ENCODE assay signal across 7 cellular contexts in genomic region chr1:88684482-88685238, GRCh38. TPM values are rescaled to one million over a fixed set of nuclear protein-coding genes. Genes with fewer than 3 reads are reported as not detected.
DNase-seq lines count a peak whose midpoint lies in the region; ATAC-seq, FAIRE-seq and TF ChIP-seq lines count a peak whose summit lies in the region.

No MANE protein-coding gene starts in this region.

- peak; percentile 56; the same call in 1 of the 2 replicates for TF ChIP-seq POLR2A in K562 (conservative IDR thresholded peaks at IDR 0.05)

- peak overlapping the region; percentile 67 for H2AFZ ChIP-seq in K562 (ENCODE audit: low read depth, low read length)

- intact Hi-C loops in K562 (cut with micrococcal nuclease), result loop anchor here (2.0 to 10.0 kb wide), 4 partner anchors 26 to 1350 kb away; no protein-coding TSS in a partner anchor

- H3K79me2 ChIP-seq in K562 (ENCODE audit: control insufficient read depth, insufficient read depth, low read length), result peaks cover 77% of the 10 kb centered on the region

- H3K9me1 ChIP-seq in K562 (ENCODE audit: control insufficient read depth, insufficient read depth, low read length), result no peaks in the 10 kb centered on the region

- H3K27ac ChIP-seq in K562 (ENCODE audit: extremely low read depth, low read depth, low read length), result peak overlapping the region; percentile 96
- H3K27ac ChIP-seq in iPS-18a (ENCODE audit: low read length), result peak overlapping the region; percentile 77
- peak overlapping the region; percentile 80 to 98 (median 94) for H3K27ac ChIP-seq in skin epidermis

- under 1% methylated on average over 26 of the region's 58 CpGs for WGBS in K562 (ENCODE audit: insufficient coverage, low coverage, missing lambda C conversion rate)

- no peaks in the 10 kb centered on the region for H3K27me3 ChIP-seq in K562 (ENCODE audit: control insufficient read depth in 2 of 2, insufficient read depth in 2 of 2, low read length in 2 of 2)
- H3K27me3 ChIP-seq in iPS-18a (ENCODE audit: control insufficient read depth, insufficient read depth, low read length), result no peaks in the 10 kb centered on the region

- no peaks in the 10 kb centered on the region for H4K20me1 ChIP-seq in K562 (replicated peaks; ENCODE audit: control insufficient read depth, insufficient read depth, low read length)

- peak overlapping the region; percentile 93 for H3K4me3 ChIP-seq in K562
- H3K4me3 ChIP-seq in iPS-18a (ENCODE audit: low read length), result peak overlapping the region; percentile 99
- H3K4me3 ChIP-seq in skin epidermis, result peak overlapping the region; percentile 75 to 99 (median 95)

- BruUV-seq in K562 (replicated peaks; lab: Mats Ljungman, UMichigan), result no TSS peak

- H3K4me1 ChIP-seq in K562 (replicated peaks in 1 of 2; ENCODE audit: control insufficient read depth in 2 of 2, insufficient read depth in 2 of 2, low read length in 2 of 2) (peaks cover 4 to 20% of the 10 kb centered on the region in 2 experiments; a peak in 4 of 5 replicates), iPS-18a (ENCODE audit: control insufficient read depth, low read depth, low read length) (peaks cover 4% of the 10 kb centered on the region)

- no peaks in the 10 kb centered on the region for H3K9me3 ChIP-seq in K562 (replicated peaks; ENCODE audit: control insufficient read depth, insufficient read depth, low read depth, low read length)
- H3K9me3 ChIP-seq in iPS-18a (ENCODE audit: control insufficient read depth, low read depth, low read length), result no peaks in the 10 kb centered on the region

- ATAC-seq in GM18499 (IDR thresholded peaks at IDR 0.05; ENCODE audit: insufficient read depth, unreplicated experiment), result peak; percentile 28
- peak; percentile 44 for ATAC-seq in HG02852 (IDR thresholded peaks at IDR 0.05; ENCODE audit: unreplicated experiment)
- peak; percentile 85 for ATAC-seq in K562

- H3K36me3 ChIP-seq in K562 (ENCODE audit: control insufficient read depth, insufficient read depth, low read length) (peaks cover 14% of the 10 kb centered on the region; the same call in 2 of the 3 replicates), iPS-18a (ENCODE audit: control insufficient read depth, low read depth, low read length) (peaks cover 2% of the 10 kb centered on the region)

- in situ Hi-C loops in K562 (cut with MboI), result no loop called here

- 0 out of 4 replicates have a peak, but pooled peaks of 1 of the 2 experiments have one; percentile 6 for TF ChIP-seq RAD21 in K562 (CRISPR knock-in tag; conservative IDR thresholded peaks at IDR 0.05 in 1 of 2, IDR thresholded peaks at IDR 0.05 in 1 of 2)

- CTCF ChIA-PET in K562 (lab: Yijun Ruan, JAX; ENCODE audit: low intra/inter-chr PET ratio), result interaction anchor here (0.7 to 1.2 kb wide), 2 partner anchors 29 to 114 kb away, joined by 3 to 7 read pairs; no protein-coding TSS in a partner anchor

- POLR2A ChIA-PET in K562 (lab: Yijun Ruan, JAX), result interaction anchor here (0.6 to 4.4 kb wide), 13 partner anchors 10 to 433 kb away, joined by 3 to 49 read pairs (median 4); no protein-coding TSS in a partner anchor

- H3K4me2 ChIP-seq in K562 (ENCODE audit: insufficient read depth, low read length), result peak overlapping the region; percentile 85

- peak; percentile 63 for FAIRE-seq in K562 (lab: Jason Lieb, UNC)

- TF ChIP-seq EP300 in K562 (IDR thresholded peaks at IDR 0.05; ENCODE audit: low read length), result no peak

- H3K9ac ChIP-seq in K562 (ENCODE audit: insufficient read depth in 1 of 2, low read depth in 2 of 2, low read length in 2 of 2) (peak overlapping the region; percentile 85 to 98), iPS-18a (ENCODE audit: low read length) (peak overlapping the region; percentile 92)

- DNase-seq in NCI-H146 (lab: John Stamatoyannopoulos, UW), result peak; percentile 70
- peak; percentile 28 for DNase-seq in T1000 (lab: John Stamatoyannopoulos, UW)
- DNase-seq in K562 (ENCODE audit: extremely low read depth in 1 of 4, low spot score in 3 of 4), result peak; percentile 67 to 94 (median 78)

- peak; percentile 27 to 36 (median 36); a peak in 3 of 6 replicates for TF ChIP-seq CTCF in K562 (IDR thresholded peaks at IDR 0.05 in 2 of 3, conservative IDR thresholded peaks at IDR 0.05 in 1 of 3; ENCODE audit: insufficient read depth in 2 of 3, low read depth in 1 of 3, low read length in 3 of 3)

TF ChIP-seq in K562, 482 proteins besides CTCF, POLR2A, EP300 and RAD21 (continues in another document):
- TF ChIP-seq RCOR1 (IDR thresholded peaks at IDR 0.05; ENCODE audit: borderline replicate concordance in 1 of 2, low read depth in 2 of 2, low read length in 2 of 2) (peak in 1 of 2 experiments; percentile 38; a peak in 1 of 4 replicates), MLLT1 (IDR thresholded peaks at IDR 0.05) (peak in 1 of 2 experiments; percentile 70; a peak in 1 of 4 replicates), DDX20 (tag; IDR thresholded peaks at IDR 0.05; ENCODE audit: low read depth) (no peak), PCBP2 (IDR thresholded peaks at IDR 0.05; ENCODE audit: low read depth, low read length, poor library complexity, severe bottlenecking) (no peak), SETDB1 (IDR thresholded peaks at IDR 0.05; ENCODE audit: low read length) (no peak), E2F8 (IDR thresholded peaks at IDR 0.05; ENCODE audit: low read depth, partially characterized antibody) (no peak), GTF2F1 (IDR thresholded peaks at IDR 0.05; ENCODE audit: low read depth, low read length) (no peak), HMG20A (CRISPR knock-in tag; conservative IDR thresholded peaks at IDR 0.05) (no peak), SIN3A (IDR thresholded peaks at IDR 0.05; ENCODE audit: borderline replicate concordance in 2 of 2, control insufficient read depth in 1 of 2, low read depth in 2 of 2, low read length in 2 of 2) (peak; percentile 23 to 70; a peak in 2 of 4 replicates), ZNF3 (CRISPR knock-in tag; IDR thresholded peaks at IDR 0.05) (no peak), KAT8 (IDR thresholded peaks at IDR 0.05; ENCODE audit: low read depth) (no peak), ZNF280B (CRISPR knock-in tag; IDR thresholded peaks at IDR 0.05) (no peak)

RNA-seq across cellular contexts. Expression of gene PKN2, which starts 0.6 kb away (rescaled TPM):
- total RNA-seq in K562 (2011; cell fraction: chromatin; rRNA removed; ENCODE audit: low replicate concordance), result 29.6 and 110 TPM in 2 replicates
- 12.8 and 18.0 TPM in 2 replicates for total RNA-seq in K562 (2011; cell fraction: nucleolus; rRNA removed)
- 24.9 and 32.8 TPM in 2 replicates for total RNA-seq in K562 (2011; cell fraction: nucleoplasm; rRNA removed)
- total RNA-seq in K562 (2014; rRNA removed), result 9.9 and 11.6 TPM in 2 replicates
- 22.9 and 25.4 TPM in 2 replicates for total RNA-seq in K562 (2014; rRNA removed; fragmentation: Illumina TruSeq; extraction: Trizol)
- 24.4 and 25.3 TPM in 2 replicates for total RNA-seq in K562 (2015; rRNA removed; fragmentation: Illumina TruSeq; extraction: Trizol)
- total RNA-seq in K562 (2021), result 23.5 and 23.7 TPM in 2 replicates
- 19.6 and 20.0 TPM in 2 replicates for polyA plus RNA-seq in K562 (2011; rRNA removed)
- polyA plus RNA-seq in K562 (2011; cell fraction: cytosol; rRNA removed), result 2.1 and 4.8 TPM in 2 replicates
- polyA plus RNA-seq in K562 (2011; cell fraction: nucleus; rRNA removed), result 26.6 and 33.3 TPM in 2 replicates
- polyA plus RNA-seq in K562 (2012), result 10.8 and 11.7 TPM in 2 replicates
- polyA plus RNA-seq in K562 (2014; fragmentation: Illumina TruSeq; extraction: Trizol), result 16.0 and 19.2 TPM in 2 replicates
- 1 to 10 TPM; 4.5 to 5.4 TPM for polyA plus RNA-seq in K562 (2014; fragmentation: Nextera tagmentation; extraction: Ambion mirVana)
- 12.8 and 13.2 TPM in 2 replicates for polyA plus RNA-seq in K562 (2014; rRNA removed)
- polyA minus RNA-seq in K562 (2011; rRNA and poly(A)+ RNA removed), result 38.5 and 48.0 TPM in 2 replicates
- 11.6 and 13.0 TPM in 2 replicates for polyA minus RNA-seq in K562 (2011; cell fraction: cytosol; rRNA and poly(A)+ RNA removed)
- 26.3 and 48.3 TPM in 2 replicates for polyA minus RNA-seq in K562 (2011; cell fraction: nucleus; rRNA and poly(A)+ RNA removed)

Comparison
In these comparisons a context has a peak if more than half of its experiments do, and no peak if none do; other contexts are left out.
1. Peak in every context shown above with its lines: DNase-seq, ATAC-seq, H3K4me3 ChIP-seq and H3K27ac ChIP-seq.
2. ATAC-seq: peak in every context shown above with its lines; median percentile 85 in K562; 44 in HG02852; 28 in GM18499.
3. DNase-seq: peak in every context shown above with its lines; median percentile 78 in K562; 70 in NCI-H146; 28 in T1000.